In the genomic region with DNA sequence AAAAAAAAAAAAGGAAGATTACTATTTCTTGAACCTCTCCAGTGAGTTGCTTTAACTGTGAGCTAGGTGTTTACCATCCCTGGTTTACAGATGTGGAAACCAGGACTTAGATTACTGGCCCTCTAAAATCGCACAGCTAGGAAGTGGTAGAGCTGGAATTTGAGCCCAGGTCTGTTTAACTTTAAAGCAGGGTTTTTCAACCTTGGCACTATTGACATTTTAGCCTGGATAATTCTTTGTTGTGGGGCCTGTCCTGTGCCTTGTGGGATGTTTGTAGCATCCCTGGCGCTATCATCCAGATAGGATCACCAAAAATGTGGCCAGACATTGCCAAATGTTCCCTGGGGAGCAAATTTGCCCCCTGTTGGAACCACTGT, we compare ENCODE assay signal across 1 cellular context.
A peak's percentile ranks its signal among the peaks of the same experiment; 100 is the strongest.
TF ChIP-seq lines count a peak whose summit lies in the region.

No MANE protein-coding gene starts in this region.

TF ChIP-seq in HepG2, 621 proteins besides CTCF, POLR2A, EP300 and RAD21 (continued from another document and continues in another):
- TF ChIP-seq ZNF724P (CRISPR knock-in tag; IDR thresholded peaks at IDR 0.05; ENCODE audit: borderline replicate concordance) (no peak; the same call in 1 of the 2 replicates), ZNF556 (CRISPR knock-in tag; IDR thresholded peaks at IDR 0.05; ENCODE audit: borderline replicate concordance) (no peak; the same call in 1 of the 2 replicates), ATAD3A (CRISPR knock-in tag; IDR thresholded peaks at IDR 0.05) (no peak), ZNF713 (CRISPR knock-in tag; IDR thresholded peaks at IDR 0.05) (no peak), GATA4 (IDR thresholded peaks at IDR 0.05; ENCODE audit: borderline replicate concordance, low read depth) (peak; percentile 35; the same call in 1 of the 2 replicates), TGIF2 (CRISPR knock-in tag; IDR thresholded peaks at IDR 0.05) (no peak), ZNF230 (CRISPR knock-in tag; IDR thresholded peaks at IDR 0.05) (peak; percentile 30; the same call in 1 of the 2 replicates), HMGXB4 (CRISPR knock-in tag; IDR thresholded peaks at IDR 0.05; ENCODE audit: borderline replicate concordance in 1 of 2, low read depth in 1 of 2) (0 out of 4 replicates have a peak, but pooled peaks of 1 of the 2 experiments have one; percentile 16), KLF12 (CRISPR knock-in tag; IDR thresholded peaks at IDR 0.05; ENCODE audit: borderline replicate concordance) (peak; percentile 45; the same call in 1 of the 2 replicates), RBM22 (optimal IDR thresholded peaks at IDR 0.05; ENCODE audit: low read length) (no peak), ZZZ3 (CRISPR knock-in tag; IDR thresholded peaks at IDR 0.05; ENCODE audit: borderline replicate concordance) (no peak), AGO2 (optimal IDR thresholded peaks at IDR 0.05; ENCODE audit: low read depth, low read length) (no peak), ZNF614 (CRISPR knock-in tag; IDR thresholded peaks at IDR 0.05; ENCODE audit: borderline replicate concordance) (no peak), NKX3-1 (CRISPR knock-in tag; IDR thresholded peaks at IDR 0.05) (no peak), HNF1A (IDR thresholded peaks at IDR 0.05; ENCODE audit: low read depth) (0 out of 2 replicates have a peak, but pooled peaks have one; percentile 29), HNF1A (CRISPR knock-in tag; IDR thresholded peaks at IDR 0.05; ENCODE audit: borderline replicate concordance) (no peak), MTF2 (CRISPR knock-in tag; IDR thresholded peaks at IDR 0.05; ENCODE audit: borderline replicate concordance) (no peak), FOXJ3 (CRISPR knock-in tag; IDR thresholded peaks at IDR 0.05; ENCODE audit: borderline replicate concordance) (peak; percentile 78; the same call in 1 of the 2 replicates), ZFP91 (CRISPR knock-in tag; IDR thresholded peaks at IDR 0.05; ENCODE audit: borderline replicate concordance) (no peak), ZNF333 (CRISPR knock-in tag; IDR thresholded peaks at IDR 0.05; ENCODE audit: borderline replicate concordance) (no peak)
- TF ChIP-seq, protein P1, sequence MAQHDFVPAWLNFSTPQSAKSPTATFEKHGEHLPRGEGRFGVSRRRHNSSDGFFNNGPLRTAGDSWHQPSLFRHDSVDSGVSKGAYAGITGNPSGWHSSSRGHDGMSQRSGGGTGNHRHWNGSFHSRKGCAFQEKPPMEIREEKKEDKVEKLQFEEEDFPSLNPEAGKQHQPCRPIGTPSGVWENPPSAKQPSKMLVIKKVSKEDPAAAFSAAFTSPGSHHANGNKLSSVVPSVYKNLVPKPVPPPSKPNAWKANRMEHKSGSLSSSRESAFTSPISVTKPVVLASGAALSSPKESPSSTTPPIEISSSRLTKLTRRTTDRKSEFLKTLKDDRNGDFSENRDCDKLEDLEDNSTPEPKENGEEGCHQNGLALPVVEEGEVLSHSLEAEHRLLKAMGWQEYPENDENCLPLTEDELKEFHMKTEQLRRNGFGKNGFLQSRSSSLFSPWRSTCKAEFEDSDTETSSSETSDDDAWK (CRISPR knock-in tag; IDR thresholded peaks at IDR 0.05) = no peak
- TF ChIP-seq, protein P2, sequence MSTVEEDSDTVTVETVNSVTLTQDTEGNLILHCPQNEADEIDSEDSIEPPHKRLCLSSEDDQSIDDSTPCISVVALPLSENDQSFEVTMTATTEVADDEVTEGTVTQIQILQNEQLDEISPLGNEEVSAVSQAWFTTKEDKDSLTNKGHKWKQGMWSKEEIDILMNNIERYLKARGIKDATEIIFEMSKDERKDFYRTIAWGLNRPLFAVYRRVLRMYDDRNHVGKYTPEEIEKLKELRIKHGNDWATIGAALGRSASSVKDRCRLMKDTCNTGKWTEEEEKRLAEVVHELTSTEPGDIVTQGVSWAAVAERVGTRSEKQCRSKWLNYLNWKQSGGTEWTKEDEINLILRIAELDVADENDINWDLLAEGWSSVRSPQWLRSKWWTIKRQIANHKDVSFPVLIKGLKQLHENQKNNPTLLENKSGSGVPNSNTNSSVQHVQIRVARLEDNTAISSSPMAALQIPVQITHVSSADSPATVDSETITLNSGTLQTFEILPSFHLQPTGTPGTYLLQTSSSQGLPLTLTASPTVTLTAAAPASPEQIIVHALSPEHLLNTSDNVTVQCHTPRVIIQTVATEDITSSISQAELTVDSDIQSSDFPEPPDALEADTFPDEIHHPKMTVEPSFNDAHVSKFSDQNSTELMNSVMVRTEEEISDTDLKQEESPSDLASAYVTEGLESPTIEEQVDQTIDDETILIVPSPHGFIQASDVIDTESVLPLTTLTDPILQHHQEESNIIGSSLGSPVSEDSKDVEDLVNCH (CRISPR knock-in tag; IDR thresholded peaks at IDR 0.05) = no peak
- TF ChIP-seq, protein P3, sequence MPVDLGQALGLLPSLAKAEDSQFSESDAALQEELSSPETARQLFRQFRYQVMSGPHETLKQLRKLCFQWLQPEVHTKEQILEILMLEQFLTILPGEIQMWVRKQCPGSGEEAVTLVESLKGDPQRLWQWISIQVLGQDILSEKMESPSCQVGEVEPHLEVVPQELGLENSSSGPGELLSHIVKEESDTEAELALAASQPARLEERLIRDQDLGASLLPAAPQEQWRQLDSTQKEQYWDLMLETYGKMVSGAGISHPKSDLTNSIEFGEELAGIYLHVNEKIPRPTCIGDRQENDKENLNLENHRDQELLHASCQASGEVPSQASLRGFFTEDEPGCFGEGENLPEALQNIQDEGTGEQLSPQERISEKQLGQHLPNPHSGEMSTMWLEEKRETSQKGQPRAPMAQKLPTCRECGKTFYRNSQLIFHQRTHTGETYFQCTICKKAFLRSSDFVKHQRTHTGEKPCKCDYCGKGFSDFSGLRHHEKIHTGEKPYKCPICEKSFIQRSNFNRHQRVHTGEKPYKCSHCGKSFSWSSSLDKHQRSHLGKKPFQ (CRISPR knock-in tag; IDR thresholded peaks at IDR 0.05; ENCODE audit: insufficient replicate concordance) = no peak
- TF ChIP-seq, protein P4, sequence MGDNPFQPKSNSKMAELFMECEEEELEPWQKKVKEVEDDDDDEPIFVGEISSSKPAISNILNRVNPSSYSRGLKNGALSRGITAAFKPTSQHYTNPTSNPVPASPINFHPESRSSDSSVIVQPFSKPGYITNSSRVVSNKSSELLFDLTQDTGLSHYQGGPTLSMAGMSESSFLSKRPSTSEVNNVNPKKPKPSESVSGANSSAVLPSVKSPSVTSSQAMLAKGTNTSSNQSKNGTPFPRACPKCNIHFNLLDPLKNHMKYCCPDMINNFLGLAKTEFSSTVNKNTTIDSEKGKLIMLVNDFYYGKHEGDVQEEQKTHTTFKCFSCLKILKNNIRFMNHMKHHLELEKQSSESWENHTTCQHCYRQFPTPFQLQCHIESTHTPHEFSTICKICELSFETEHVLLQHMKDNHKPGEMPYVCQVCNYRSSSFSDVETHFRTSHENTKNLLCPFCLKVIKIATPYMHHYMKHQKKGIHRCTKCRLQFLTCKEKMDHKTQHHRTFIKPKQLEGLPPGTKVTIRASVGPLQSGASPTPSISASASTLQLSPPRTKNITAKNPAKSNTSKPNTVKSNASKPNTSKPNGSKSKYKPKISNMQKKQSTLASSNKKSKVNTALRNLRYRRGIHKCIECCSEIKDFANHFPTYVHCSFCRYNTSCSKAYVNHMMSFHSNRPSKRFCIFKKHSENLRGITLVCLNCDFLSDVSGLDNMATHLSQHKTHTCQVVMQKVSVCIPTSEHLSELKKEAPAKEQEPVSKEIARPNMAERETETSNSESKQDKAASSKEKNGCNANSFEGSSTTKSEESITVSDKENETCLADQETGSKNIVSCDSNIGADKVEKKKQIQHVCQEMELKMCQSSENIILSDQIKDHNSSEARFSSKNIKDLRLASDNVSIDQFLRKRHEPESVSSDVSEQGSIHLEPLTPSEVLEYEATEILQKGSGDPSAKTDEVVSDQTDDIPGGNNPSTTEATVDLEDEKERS (CRISPR knock-in tag; IDR thresholded peaks at IDR 0.05) = no peak
- TF ChIP-seq, protein P5, sequence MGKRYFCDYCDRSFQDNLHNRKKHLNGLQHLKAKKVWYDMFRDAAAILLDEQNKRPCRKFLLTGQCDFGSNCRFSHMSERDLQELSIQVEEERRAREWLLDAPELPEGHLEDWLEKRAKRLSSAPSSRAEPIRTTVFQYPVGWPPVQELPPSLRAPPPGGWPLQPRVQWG (CRISPR knock-in tag; IDR thresholded peaks at IDR 0.05; ENCODE audit: borderline replicate concordance, low read depth) = no peak
- TF ChIP-seq, protein P6, sequence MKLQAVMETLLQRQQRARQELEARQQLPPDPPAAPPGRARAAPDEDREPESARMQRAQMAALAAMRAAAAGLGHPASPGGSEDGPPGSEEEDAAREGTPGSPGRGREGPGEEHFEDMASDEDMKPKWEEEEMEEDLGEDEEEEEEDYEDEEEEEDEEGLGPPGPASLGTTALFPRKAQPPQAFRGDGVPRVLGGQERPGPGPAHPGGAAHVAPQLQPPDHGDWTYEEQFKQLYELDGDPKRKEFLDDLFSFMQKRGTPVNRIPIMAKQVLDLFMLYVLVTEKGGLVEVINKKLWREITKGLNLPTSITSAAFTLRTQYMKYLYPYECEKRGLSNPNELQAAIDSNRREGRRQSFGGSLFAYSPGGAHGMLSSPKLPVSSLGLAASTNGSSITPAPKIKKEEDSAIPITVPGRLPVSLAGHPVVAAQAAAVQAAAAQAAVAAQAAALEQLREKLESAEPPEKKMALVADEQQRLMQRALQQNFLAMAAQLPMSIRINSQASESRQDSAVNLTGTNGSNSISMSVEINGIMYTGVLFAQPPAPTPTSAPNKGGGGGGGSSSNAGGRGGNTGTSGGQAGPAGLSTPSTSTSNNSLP (IDR thresholded peaks at IDR 0.05; ENCODE audit: low read depth, low read length) = no peak
- TF ChIP-seq, protein P7, sequence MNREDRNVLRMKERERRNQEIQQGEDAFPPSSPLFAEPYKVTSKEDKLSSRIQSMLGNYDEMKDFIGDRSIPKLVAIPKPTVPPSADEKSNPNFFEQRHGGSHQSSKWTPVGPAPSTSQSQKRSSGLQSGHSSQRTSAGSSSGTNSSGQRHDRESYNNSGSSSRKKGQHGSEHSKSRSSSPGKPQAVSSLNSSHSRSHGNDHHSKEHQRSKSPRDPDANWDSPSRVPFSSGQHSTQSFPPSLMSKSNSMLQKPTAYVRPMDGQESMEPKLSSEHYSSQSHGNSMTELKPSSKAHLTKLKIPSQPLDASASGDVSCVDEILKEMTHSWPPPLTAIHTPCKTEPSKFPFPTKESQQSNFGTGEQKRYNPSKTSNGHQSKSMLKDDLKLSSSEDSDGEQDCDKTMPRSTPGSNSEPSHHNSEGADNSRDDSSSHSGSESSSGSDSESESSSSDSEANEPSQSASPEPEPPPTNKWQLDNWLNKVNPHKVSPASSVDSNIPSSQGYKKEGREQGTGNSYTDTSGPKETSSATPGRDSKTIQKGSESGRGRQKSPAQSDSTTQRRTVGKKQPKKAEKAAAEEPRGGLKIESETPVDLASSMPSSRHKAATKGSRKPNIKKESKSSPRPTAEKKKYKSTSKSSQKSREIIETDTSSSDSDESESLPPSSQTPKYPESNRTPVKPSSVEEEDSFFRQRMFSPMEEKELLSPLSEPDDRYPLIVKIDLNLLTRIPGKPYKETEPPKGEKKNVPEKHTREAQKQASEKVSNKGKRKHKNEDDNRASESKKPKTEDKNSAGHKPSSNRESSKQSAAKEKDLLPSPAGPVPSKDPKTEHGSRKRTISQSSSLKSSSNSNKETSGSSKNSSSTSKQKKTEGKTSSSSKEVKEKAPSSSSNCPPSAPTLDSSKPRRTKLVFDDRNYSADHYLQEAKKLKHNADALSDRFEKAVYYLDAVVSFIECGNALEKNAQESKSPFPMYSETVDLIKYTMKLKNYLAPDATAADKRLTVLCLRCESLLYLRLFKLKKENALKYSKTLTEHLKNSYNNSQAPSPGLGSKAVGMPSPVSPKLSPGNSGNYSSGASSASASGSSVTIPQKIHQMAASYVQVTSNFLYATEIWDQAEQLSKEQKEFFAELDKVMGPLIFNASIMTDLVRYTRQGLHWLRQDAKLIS (CRISPR knock-in tag; IDR thresholded peaks at IDR 0.05) = no peak
